In the genomic region with DNA sequence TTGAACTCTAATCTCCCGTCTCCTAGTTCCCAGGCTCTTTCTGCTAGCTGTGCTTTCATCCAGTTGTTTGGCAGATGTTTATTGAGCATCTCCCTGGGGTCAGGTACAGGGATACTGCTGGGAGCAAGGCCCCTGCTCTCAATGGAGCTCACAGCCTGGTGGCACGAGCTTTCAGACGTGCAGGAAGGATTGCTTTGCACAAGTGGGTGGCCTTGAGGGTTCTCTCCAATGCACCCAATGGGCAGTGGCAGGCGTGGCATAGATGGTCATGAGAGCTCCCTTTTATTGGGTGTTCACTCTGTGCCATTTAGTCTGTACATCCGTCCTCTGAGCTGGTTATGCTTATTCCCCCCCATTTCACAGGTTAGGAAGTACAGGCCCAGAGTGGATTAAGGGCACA, we compare ENCODE assay signal across 23 cellular contexts.
"Had no signal": no experiment of that assay in that cellular context is flagged by ENCODE, and none has a peak within 500 bp of the region (broad histone marks: within the 10 kb centered on the region; RNA-seq: fewer than 3 reads in every experiment).

No MANE protein-coding gene starts in this region.

- H3K4me1 Mint-ChIP-seq: immature natural killer cell, memory B cell had no signal

- H3K36me3 ChIP-seq: esophagus muscularis mucosa, gastroesophageal sphincter, heart left ventricle, left lung, lower lobe of right lung had no signal

- H3K4me1 ChIP-seq: esophagus muscularis mucosa, foreskin keratinocyte, gastroesophageal sphincter, heart left ventricle, left lung, lower lobe of right lung had no signal

- ATAC-seq: effector memory CD8-positive, alpha-beta T cell; foreskin keratinocyte; gastroesophageal sphincter; heart left ventricle; left cardiac atrium; left lung; left ventricle myocardium superior; lower lobe of right lung had no signal

- DNase-seq: dermis blood vessel endothelial cell; dorsolateral prefrontal cortex; effector CD8-positive, alpha-beta T cell; effector memory CD8-positive, alpha-beta T cell; foreskin keratinocyte; heart left ventricle; hypothalamus; immature natural killer cell; islet precursor cell; kidney; kidney glomerular epithelial cell; left cardiac atrium; left lung; left ventricle myocardium superior; lower lobe of right lung; mammary epithelial cell; mesendoderm; midbrain had no signal

- H3K27ac Mint-ChIP-seq: effector memory CD8-positive, alpha-beta T cell; immature natural killer cell; memory B cell had no signal

- H3K27me3 Mint-ChIP-seq: effector memory CD8-positive, alpha-beta T cell; memory B cell had no signal

- H3K9me3 Mint-ChIP-seq: immature natural killer cell had no signal

- H3K27ac ChIP-seq: coronary artery, dorsolateral prefrontal cortex, esophagus muscularis mucosa, foreskin keratinocyte, gastroesophageal sphincter, heart left ventricle, hepatocyte, left lung, lower lobe of right lung had no signal

- H3K9me3 ChIP-seq: esophagus muscularis mucosa, left lung, lower lobe of right lung had no signal

- H3K4me3 Mint-ChIP-seq: effector memory CD8-positive, alpha-beta T cell; immature natural killer cell; memory B cell had no signal

- H3K36me3 Mint-ChIP-seq: immature natural killer cell, memory B cell had no signal

- H3K4me3 ChIP-seq: coronary artery, dorsolateral prefrontal cortex, esophagus muscularis mucosa, gastroesophageal sphincter, heart left ventricle, hepatocyte, left lung, lower lobe of right lung had no signal

- H3K27me3 ChIP-seq: dorsolateral prefrontal cortex, esophagus muscularis mucosa, foreskin keratinocyte, gastroesophageal sphincter, heart left ventricle, hepatocyte, left lung had no signal
